Comparison of ENCODE assay signal across 29 cellular contexts in the genomic region with DNA sequence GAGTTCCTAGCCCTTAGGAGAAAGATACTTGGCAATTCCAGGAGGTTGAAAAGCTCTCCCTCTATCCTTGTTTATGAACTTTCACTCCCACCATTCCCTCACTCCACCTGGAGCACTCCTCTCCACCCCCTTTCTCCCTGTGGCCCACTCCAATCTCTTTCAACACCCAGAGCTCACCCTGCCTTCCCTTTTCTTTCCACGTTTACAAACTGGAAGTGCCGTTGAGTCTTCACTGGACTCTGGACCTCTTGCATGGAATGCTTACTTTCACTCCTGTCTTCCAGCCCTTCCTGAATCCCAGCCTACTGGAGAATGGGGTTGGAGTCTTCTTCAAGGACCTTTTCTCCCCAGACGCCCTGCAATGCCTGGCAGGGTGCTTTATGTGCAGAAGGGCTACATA.
"Had no signal": no experiment of that assay in that cellular context is flagged by ENCODE, and none has a peak within 500 bp of the region (broad histone marks: within the 10 kb centered on the region; RNA-seq: fewer than 3 reads in every experiment).

No MANE protein-coding gene starts in this region.

- H3K36me3 ChIP-seq: cardiac muscle cell, SJCRH30 had no signal

- H3K36me3 Mint-ChIP-seq: activated naive CD8-positive, alpha-beta T cell; brain had no signal

- ATAC-seq: activated CD8-positive, alpha-beta T cell treated with anti-CD3 and anti-CD28 coated beads, Interleukin-2, amount 10 ng/mL, durations not matched to agents 7 days and 5 days; activated T-helper 17 cell treated with anti-CD3 and anti-CD28 coated beads, Interleukin-2, amount 50 U/mL, for 72 hours; Panc1; WTC11 had no signal

- DNase-seq: activated CD4-positive, alpha-beta T cell treated with anti-CD3 and anti-CD28 coated beads for 48 hours; activated CD4-positive, alpha-beta T cell treated with anti-CD3 and anti-CD28 coated beads, Interleukin-2, amount 50 U/mL, for 4 hours; activated CD4-positive, CD25-positive, alpha-beta regulatory T cell treated with anti-CD3 and anti-CD28 coated beads, Interleukin-2, amount 50 U/mL, for 72 hours; activated CD8-positive, alpha-beta T cell treated with anti-CD3 and anti-CD28 coated beads, Interleukin-2, amount 10 ng/mL, durations not matched to agents 7 days and 5 days; activated gamma-delta T cell; activated naive CD4-positive, alpha-beta T cell treated with anti-CD3 and anti-CD28 coated beads for 36 hours; activated T-cell treated with anti-CD3 and anti-CD28 coated beads, Interleukin-2, amount 50 U/mL, for 48 hours; amygdala; NCI-H1092; NCI-H1417; NCI-H2029; NCI-H2107; NCI-H2171 treated with DMSO at 0.1 percent for 48 hours; NCI-H345; NCI-H510A; NCI-H526 treated with DMSO at 0.1 percent for 48 hours; NCI-H82; OCI-M1; Right ventricle myocardium superior; SJCRH30; SK-N-SH; SW 1271 had no signal

- H3K4me1 Mint-ChIP-seq: activated T-helper 17 cell treated with anti-CD3 and anti-CD28 coated beads, Interleukin-2, amount 50 U/mL, for 72 hours had no signal

- H3K4me3 ChIP-seq: cardiac muscle cell, SJCRH30 had no signal

- H3K27ac Mint-ChIP-seq: activated CD8-positive, alpha-beta T cell treated with anti-CD3 and anti-CD28 coated beads, Interleukin-2, amount 10 ng/mL, durations not matched to agents 7 days and 5 days; activated naive CD4-positive, alpha-beta T cell treated with anti-CD3 and anti-CD28 coated beads for 36 hours; activated naive CD8-positive, alpha-beta T cell; activated T-helper 17 cell treated with anti-CD3 and anti-CD28 coated beads, Interleukin-2, amount 50 U/mL, for 72 hours; WTC11 had no signal

- FAIRE-seq: astrocyte had no signal

- H3K4me3 Mint-ChIP-seq: activated CD8-positive, alpha-beta T cell treated with anti-CD3 and anti-CD28 coated beads, Interleukin-2, amount 10 ng/mL, durations not matched to agents 7 days and 5 days; activated naive CD4-positive, alpha-beta T cell treated with anti-CD3 and anti-CD28 coated beads for 36 hours; activated naive CD8-positive, alpha-beta T cell; activated T-helper 17 cell treated with anti-CD3 and anti-CD28 coated beads, Interleukin-2, amount 50 U/mL, for 72 hours; brain; WTC11 had no signal

- H3K27me3 Mint-ChIP-seq: activated naive CD8-positive, alpha-beta T cell; activated T-helper 17 cell treated with anti-CD3 and anti-CD28 coated beads, Interleukin-2, amount 50 U/mL, for 72 hours had no signal

- H3K27me3 ChIP-seq: SJCRH30 had no signal
